12 cellular contexts compared by ENCODE assay signal in the genomic region with DNA sequence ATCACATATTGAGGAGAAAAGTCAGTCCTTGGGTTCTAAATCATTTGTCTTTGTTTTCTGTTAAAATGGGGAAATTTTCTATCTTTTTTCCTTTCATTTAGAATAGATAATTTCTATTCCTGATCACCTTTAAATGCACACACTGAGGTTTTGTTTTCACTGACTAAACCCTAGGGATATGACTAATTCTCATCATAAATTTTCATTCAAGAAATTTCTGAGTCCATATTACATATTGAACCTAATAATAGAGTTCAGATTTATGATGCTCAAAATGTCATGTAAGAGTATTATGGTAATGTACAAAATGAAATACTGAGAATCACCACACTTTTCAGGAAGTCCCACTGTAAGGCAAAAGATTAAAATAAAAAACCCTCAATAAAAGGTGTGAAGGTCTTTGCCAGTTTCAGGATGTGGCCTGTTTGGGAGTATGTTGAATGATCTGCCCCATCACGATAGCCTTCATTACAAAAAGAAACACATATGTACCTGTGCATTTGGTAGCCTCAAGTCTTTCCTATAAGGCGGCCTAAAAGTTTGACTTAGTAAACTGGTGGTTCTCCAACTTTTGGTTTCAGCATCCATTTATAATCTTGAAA. TPM values are rescaled to one million over a fixed set of nuclear protein-coding genes. Genes with fewer than 3 reads are reported as not detected.
DNase-seq lines count a peak whose midpoint lies in the region; ATAC-seq and TF ChIP-seq lines count a peak whose summit lies in the region.
"Had no signal": no experiment of that assay in that cellular context is flagged by ENCODE, and none has a peak within 500 bp of the region (broad histone marks: within the 10 kb centered on the region; RNA-seq: fewer than 3 reads in every experiment).

No MANE protein-coding gene starts in this region.

- H3K4me1 ChIP-seq in left ventricle myocardium inferior, result no peaks in the 10 kb centered on the region

- H3K36me3 ChIP-seq in left ventricle myocardium inferior, result no peaks in the 10 kb centered on the region

- H3K27me3 ChIP-seq in left ventricle myocardium inferior (ENCODE audit: low read depth), result no peaks in the 10 kb centered on the region

- H3K27me3 Mint-ChIP-seq in activated T-cell treated with anti-CD3 and anti-CD28 coated beads, Interleukin-2, amount 50 U/mL, for 4 hours (ENCODE audit: low read depth), result no peaks in the 10 kb centered on the region
- no peaks in the 10 kb centered on the region for H3K27me3 Mint-ChIP-seq in T-helper 1 cell treated with Interleukin-12 subunit alpha and Interleukin-12 subunit beta and Interleukin-4 antibody, amounts not matched to agents 30 μg/mL and 1 μg/mL, for 36 hours (ENCODE audit: low read depth)
- H3K27me3 Mint-ChIP-seq in nephron progenitor cell (ENCODE audit: low read depth, poor library complexity), result no peaks in the 10 kb centered on the region

- no peak overlapping the region for H3K4me3 ChIP-seq in left ventricle myocardium inferior

- peaks cover 19% of the 10 kb centered on the region for H3K36me3 Mint-ChIP-seq in activated T-cell treated with anti-CD3 and anti-CD28 coated beads, Interleukin-2, amount 50 U/mL, for 4 hours (ENCODE audit: insufficient read depth)
- H3K36me3 Mint-ChIP-seq in T-helper 1 cell treated with Interleukin-12 subunit alpha and Interleukin-12 subunit beta and Interleukin-4 antibody, amounts not matched to agents 30 μg/mL and 1 μg/mL, for 36 hours (ENCODE audit: low read depth), result peaks cover 32% of the 10 kb centered on the region
- peaks cover 5% of the 10 kb centered on the region for H3K36me3 Mint-ChIP-seq in nephron progenitor cell (ENCODE audit: low read depth)

- no peaks in the 10 kb centered on the region for H3K9me3 Mint-ChIP-seq in activated T-cell treated with anti-CD3 and anti-CD28 coated beads, Interleukin-2, amount 50 U/mL, for 4 hours
- no peaks in the 10 kb centered on the region for H3K9me3 Mint-ChIP-seq in T-helper 1 cell treated with Interleukin-12 subunit alpha and Interleukin-12 subunit beta and Interleukin-4 antibody, amounts not matched to agents 30 μg/mL and 1 μg/mL, for 36 hours
- H3K9me3 Mint-ChIP-seq in nephron progenitor cell, result no peaks in the 10 kb centered on the region

- intact Hi-C loops in left ventricle myocardium inferior (cut with micrococcal nuclease), result no loop called here

- peak overlapping the region; percentile 83 for H3K27ac Mint-ChIP-seq in T-helper 1 cell treated with Interleukin-12 subunit alpha and Interleukin-12 subunit beta and Interleukin-4 antibody, amounts not matched to agents 30 μg/mL and 1 μg/mL, for 36 hours
- H3K27ac Mint-ChIP-seq in nephron progenitor cell, result peak overlapping the region; percentile 93

- TF ChIP-seq CTCF in nephron progenitor cell (IDR thresholded peaks at IDR 0.05) (no peak), left ventricle myocardium inferior (IDR thresholded peaks at IDR 0.05; ENCODE audit: borderline replicate concordance) (no peak)

- peaks cover 84% of the 10 kb centered on the region for H3K4me1 Mint-ChIP-seq in activated T-cell treated with anti-CD3 and anti-CD28 coated beads, Interleukin-2, amount 50 U/mL, for 4 hours (ENCODE audit: low read depth)
- H3K4me1 Mint-ChIP-seq in T-helper 1 cell treated with Interleukin-12 subunit alpha and Interleukin-12 subunit beta and Interleukin-4 antibody, amounts not matched to agents 30 μg/mL and 1 μg/mL, for 36 hours (ENCODE audit: low read depth), result peaks cover 75% of the 10 kb centered on the region
- peaks cover 72% of the 10 kb centered on the region for H3K4me1 Mint-ChIP-seq in nephron progenitor cell

- no peak for DNase-seq in activated T-cell treated with anti-CD3 and anti-CD28 coated beads, Interleukin-2, amount 50 U/mL, for 4 hours
- DNase-seq in activated T-cell treated with anti-CD3 and anti-CD28 coated beads, Interleukin-2, amount 50 U/mL, for 48 hours, result no peak
- DNase-seq in nephron progenitor cell, result no peak
- DNase-seq in left ventricle myocardium inferior, result no peak
- DNase-seq in NCI-H1048 (lab: John Stamatoyannopoulos, UW), result no peak
- DNase-seq: foreskin melanocyte; NCI-H1694 treated with DMSO at 0.1 percent for 48 hours; stimulated activated CD4-positive, alpha-beta T cell treated with anti-CD3 and anti-CD28 coated beads, Interleukin-4, amount 100 ng/mL, for 1 hour; stimulated activated naive CD4-positive, alpha-beta T cell treated with Interleukin-2 at 50 U/mL for 16 hours had no signal

- peak; percentile 17 to 39 for ATAC-seq in activated T-cell treated with anti-CD3 and anti-CD28 coated beads, Interleukin-2, amount 50 U/mL, for 4 hours
- peak; percentile 9 for ATAC-seq in HG02642 (IDR thresholded peaks at IDR 0.05; ENCODE audit: poor library complexity, unreplicated experiment)
- ATAC-seq in HG02938 (IDR thresholded peaks at IDR 0.05; ENCODE audit: unreplicated experiment), result no peak

- no peak overlapping the region for H3K27ac ChIP-seq in left ventricle myocardium inferior (replicated peaks)

- no peaks in the 10 kb centered on the region for H3K9me3 ChIP-seq in left ventricle myocardium inferior (replicated peaks)

- peak overlapping the region; percentile 61 for H3K4me3 Mint-ChIP-seq in activated T-cell treated with anti-CD3 and anti-CD28 coated beads, Interleukin-2, amount 50 U/mL, for 4 hours
- peak overlapping the region; percentile 60 for H3K4me3 Mint-ChIP-seq in T-helper 1 cell treated with Interleukin-12 subunit alpha and Interleukin-12 subunit beta and Interleukin-4 antibody, amounts not matched to agents 30 μg/mL and 1 μg/mL, for 36 hours
- H3K4me3 Mint-ChIP-seq in nephron progenitor cell, result no peak overlapping the region

RNA-seq across cellular contexts. Expression of a gene that starts 49.4 kb away (rescaled TPM):
- total RNA-seq in activated T-cell treated with anti-CD3 and anti-CD28 coated beads, Interleukin-2, amount 50 U/mL, for 4 hours, result 100 to 1,000 TPM; 140 to 165 (median 148) TPM
- total RNA-seq in left ventricle myocardium inferior, result 0.41 TPM

Comparison
In these comparisons a context has a peak if more than half of its experiments do, and no peak if none do; other contexts are left out.
1. RNA of a gene that starts 49.4 kb away (total RNA-seq): 140 to 165 TPM in activated T-cell treated with anti-CD3 and anti-CD28 coated beads, Interleukin-2, amount 50 U/mL, for 4 hours; 0.41 TPM in left ventricle myocardium inferior (single experiment); every median in the first group is over 10 times any median in the second.